Comparison of ENCODE assay signal across 9 cellular contexts in the genomic region with DNA sequence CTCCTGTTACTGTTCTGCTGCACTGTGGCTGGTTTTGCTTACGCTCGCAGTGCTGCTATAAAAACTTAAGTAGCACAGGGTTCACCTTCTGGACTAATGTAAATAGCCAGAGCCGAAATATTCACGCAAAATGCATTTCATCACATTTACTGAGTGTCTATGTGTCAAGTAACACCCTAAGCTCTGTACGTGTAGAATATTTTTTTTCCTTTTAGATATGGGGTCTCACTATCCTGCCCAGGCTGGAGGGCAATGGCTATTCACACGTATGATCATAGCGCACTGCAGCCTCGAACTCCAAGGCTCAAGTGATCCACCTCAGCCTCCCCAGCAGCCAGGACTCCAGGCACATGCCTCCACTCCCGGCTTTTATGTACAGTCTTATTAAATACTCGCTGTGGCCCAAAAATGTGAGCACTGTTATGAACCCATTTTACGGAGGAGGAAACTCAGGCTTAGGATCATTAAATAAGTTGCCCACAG.
DNase-seq lines count a peak whose midpoint lies in the region; ATAC-seq, FAIRE-seq and TF ChIP-seq lines count a peak whose summit lies in the region.
"Had no signal": no experiment of that assay in that cellular context is flagged by ENCODE, and none has a peak within 500 bp of the region (broad histone marks: within the 10 kb centered on the region; RNA-seq: fewer than 3 reads in every experiment).

No MANE protein-coding gene starts in this region.

- POLR2A ChIA-PET in Panc1 (lab: Charles Lee) = no interaction called here
- POLR2A ChIA-PET in endothelial cell of umbilical vein (lab: Charles Lee) = no interaction called here

- H3K9me3 Mint-ChIP-seq in Calu3 (ENCODE audit: low read depth, unreplicated experiment) = no peaks in the 10 kb centered on the region

- CTCF ChIA-PET in Calu3 (lab: Charles Lee) (interaction anchor here (0.5 kb wide), 2 partner anchors 93 to 1004 kb away, joined by 3 read pairs; no protein-coding TSS in a partner anchor), Panc1 (lab: Charles Lee) (no interaction called here), endothelial cell of umbilical vein (lab: Charles Lee) (interaction anchor here (0.7 to 1.4 kb wide), 4 partner anchors 29 to 50 kb away, joined by 3 to 8 read pairs (median 4); no protein-coding TSS in a partner anchor)

- no peak overlapping the region for H3K9ac ChIP-seq in endothelial cell of umbilical vein (replicated peaks; ENCODE audit: extremely low read depth, insufficient read depth, low read length)

- H3K4me3 Mint-ChIP-seq in Calu3 (ENCODE audit: low read depth, unreplicated experiment) = peak overlapping the region; percentile 71

- H3K4me1 ChIP-seq in Panc1 (ENCODE audit: control insufficient read depth, insufficient read depth, low read length) (peaks cover 17% of the 10 kb centered on the region), endothelial cell of umbilical vein (ENCODE audit: control insufficient read depth, extremely low read depth, insufficient read depth, low read length) (peaks cover 7% of the 10 kb centered on the region), psoas muscle (no peaks in the 10 kb centered on the region)

- H3K36me3 ChIP-seq in Panc1 (ENCODE audit: control insufficient read depth, insufficient read depth, low read length) = no peaks in the 10 kb centered on the region
- H3K36me3 ChIP-seq in endothelial cell of umbilical vein (ENCODE audit: control insufficient read depth in 2 of 2, extremely low read depth in 1 of 2, insufficient read depth in 2 of 2, low read length in 2 of 2) = no peaks in the 10 kb centered on the region
- H3K36me3 ChIP-seq in psoas muscle (ENCODE audit: insufficient read depth in 1 of 2, low read depth in 1 of 2) = no peaks in the 10 kb centered on the region

- H3K27ac ChIP-seq in Panc1 (ENCODE audit: low read length) (peak overlapping the region; percentile 74), endothelial cell of umbilical vein (ENCODE audit: insufficient read depth, low read depth, low read length) (no peak overlapping the region), psoas muscle (no peak overlapping the region)

- no peaks in the 10 kb centered on the region for H4K20me1 ChIP-seq in endothelial cell of umbilical vein (replicated peaks; ENCODE audit: control insufficient read depth, extremely low read depth, insufficient read depth, low read length)

- H3K9me1 ChIP-seq in endothelial cell of umbilical vein (replicated peaks; ENCODE audit: control insufficient read depth, extremely low read depth, insufficient read depth, low read length) = no peaks in the 10 kb centered on the region

- H3K9me3 ChIP-seq in Panc1 (ENCODE audit: control insufficient read depth, insufficient read depth, low read depth, low read length) (no peaks in the 10 kb centered on the region), endothelial cell of umbilical vein (replicated peaks; ENCODE audit: control insufficient read depth, insufficient read depth, low read length) (no peaks in the 10 kb centered on the region), psoas muscle (no peaks in the 10 kb centered on the region)

- peak overlapping the region; percentile 89 for H3K4me2 ChIP-seq in endothelial cell of umbilical vein (ENCODE audit: insufficient read depth, low read length)

- no peak for FAIRE-seq in endothelial cell of umbilical vein (lab: Jason Lieb, UNC)
- FAIRE-seq: RCC 7860, TTC549 had no signal

- peaks cover 19% of the 10 kb centered on the region for H3K36me3 Mint-ChIP-seq in Calu3 (ENCODE audit: insufficient read depth, unreplicated experiment)

- H3K4me3 ChIP-seq in Panc1 (ENCODE audit: low read depth in 2 of 2, low read length in 2 of 2) (peak overlapping the region; percentile 22 to 58; a peak in 3 of 4 replicates), endothelial cell of umbilical vein (replicated peaks in 1 of 3; ENCODE audit: insufficient read depth in 1 of 3, low read depth in 1 of 3, low read length in 3 of 3) (no peak overlapping the region), psoas muscle (peak overlapping the region; percentile 39)

- H3K4me1 Mint-ChIP-seq in Calu3 (ENCODE audit: low read depth, unreplicated experiment) = peaks cover 16% of the 10 kb centered on the region

- BruUV-seq in Calu3 (replicated peaks; lab: Mats Ljungman, UMichigan) = no TSS peak
- BruUV-seq in Panc1 (replicated peaks; lab: Mats Ljungman, UMichigan) = no TSS peak
- no TSS peak for BruUV-seq in endothelial cell of umbilical vein (replicated peaks; lab: Mats Ljungman, UMichigan)

- DNase-seq in Calu3 = no peak
- no peak for DNase-seq in Panc1 (ENCODE audit: low read depth, low spot score)
- DNase-seq in endothelial cell of umbilical vein (ENCODE audit: low read depth, low spot score) = no peak
- no peak for DNase-seq in psoas muscle
- DNase-seq in GM03348 (ENCODE audit: low spot score) = no peak
- DNase-seq in globus pallidus (ENCODE audit: low spot score) = no peak
- no peak for DNase-seq in HUDEP-2 (lab: John Stamatoyannopoulos, UW; ENCODE audit: unreplicated experiment in 76 of 76)

- dilution Hi-C loops in endothelial cell of umbilical vein (cut with MboI; ENCODE audit: extremely low pct_ligation_motif_present, low sequenced_read_pairs) = no loop called here

- intact Hi-C loops in Calu3 (cut with micrococcal nuclease; ENCODE audit: unreplicated experiment) = no loop called here
- intact Hi-C loops in Panc1 (cut with micrococcal nuclease; ENCODE audit: unreplicated experiment) = no loop called here
- intact Hi-C loops in endothelial cell of umbilical vein (cut with micrococcal nuclease) = loop anchor here (1.0 kb wide), 1 partner anchor 62 kb away; the partner anchor contains the start of gene STX2
- intact Hi-C loops in psoas muscle (cut with DNase I) = no loop called here

- peaks cover 3% of the 10 kb centered on the region for H3K27me3 Mint-ChIP-seq in Calu3 (ENCODE audit: unreplicated experiment)

- no peaks in the 10 kb centered on the region for H3K79me2 ChIP-seq in endothelial cell of umbilical vein (ENCODE audit: control insufficient read depth, insufficient read depth, low read length)

- peak overlapping the region; percentile 28 for H3K27ac Mint-ChIP-seq in Calu3 (ENCODE audit: unreplicated experiment)

- ATAC-seq in Panc1 = no peak
- ATAC-seq in psoas muscle = no peak

- 63 to 71% (median 70%) methylated on average over 11 of the region's 11 CpGs for WGBS in psoas muscle, 3 donors

- no peak for TF ChIP-seq POLR2A in endothelial cell of umbilical vein (IDR thresholded peaks at IDR 0.05; ENCODE audit: low read depth, low read length)

- TF ChIP-seq CTCF in Calu3 (IDR thresholded peaks at IDR 0.05; ENCODE audit: unreplicated experiment) (no peak), Panc1 (IDR thresholded peaks at IDR 0.05) (no peak), endothelial cell of umbilical vein (IDR thresholded peaks at IDR 0.05; ENCODE audit: extremely low read depth in 1 of 2, insufficient read depth in 1 of 2, low read depth in 1 of 2, low read length in 2 of 2) (no peak), psoas muscle (IDR thresholded peaks at IDR 0.05) (no peak)

- no peak overlapping the region for H2AFZ ChIP-seq in endothelial cell of umbilical vein (ENCODE audit: low read depth, low read length)

- in situ Hi-C loops in Panc1 (cut with HindIII; ENCODE audit: low pct_unique_long_range_greater_than_20kb, low sequenced_read_pairs) = no loop called here

- H3K27me3 ChIP-seq in Panc1 (ENCODE audit: control insufficient read depth, insufficient read depth, low read length) (no peaks in the 10 kb centered on the region), endothelial cell of umbilical vein (ENCODE audit: control insufficient read depth in 2 of 2, insufficient read depth in 2 of 2, low read length in 2 of 2) (no peaks in the 10 kb centered on the region), psoas muscle (ENCODE audit: insufficient read depth in 3 of 3, low read length in 2 of 3) (peaks cover 0 to 40% (median 3%) of the 10 kb centered on the region in 3 donors)

TF ChIP-seq in endothelial cell of umbilical vein, 7 proteins besides CTCF, POLR2A, EP300 and RAD21:
- no peak for TF ChIP-seq FOS (IDR thresholded peaks at IDR 0.05; ENCODE audit: borderline replicate concordance, insufficient read depth, low read length)
- no peak for TF ChIP-seq MAX (IDR thresholded peaks at IDR 0.05; ENCODE audit: insufficient read depth, insufficient read length)
- no peak for TF ChIP-seq JUN (IDR thresholded peaks at IDR 0.05; ENCODE audit: borderline replicate concordance, insufficient read depth, insufficient read length, low read depth)
- no peak for TF ChIP-seq GATA2 (IDR thresholded peaks at IDR 0.05; ENCODE audit: insufficient read depth, insufficient read length, low read depth, low read length)
TF ChIP-seq in endothelial cell of umbilical vein: peak in this region for 0.

Comparison
In these comparisons a context has a peak if more than half of its experiments do, and no peak if none do; other contexts are left out.
1. H3K4me3 ChIP-seq: peak in Panc1 (2 of 2) and psoas muscle (single experiment); none in endothelial cell of umbilical vein (0 of 3).